8 cellular contexts compared by ENCODE assay signal in genomic region chr5:69265931-69266330, GRCh38. TPM values are rescaled to one million over a fixed set of nuclear protein-coding genes. Genes with fewer than 3 reads are reported as not detected.
DNase-seq lines count a peak whose midpoint lies in the region; ATAC-seq and TF ChIP-seq lines count a peak whose summit lies in the region.

No MANE protein-coding gene starts in this region.

- WGBS in psoas muscle, 3 donors = 79 to 82% (median 79%) methylated on average over 11 of the region's 11 CpGs

- no peak overlapping the region for H3K27ac ChIP-seq in psoas muscle

- no peaks in the 10 kb centered on the region for H3K27me3 ChIP-seq in psoas muscle (ENCODE audit: insufficient read depth in 3 of 3, low read length in 2 of 3)

- intact Hi-C loops in psoas muscle (cut with DNase I) = no loop called here

- no peak overlapping the region for H3K4me3 ChIP-seq in LNCaP clone FGC (ENCODE audit: low read depth, low read length)
- no peak overlapping the region for H3K4me3 ChIP-seq in choroid plexus epithelial cell (ENCODE audit: low read depth, low read length)
- no peak overlapping the region for H3K4me3 ChIP-seq in psoas muscle

- H3K4me1 ChIP-seq in psoas muscle = no peaks in the 10 kb centered on the region

- ATAC-seq in psoas muscle (no peak), GM19023 (IDR thresholded peaks at IDR 0.05; ENCODE audit: unreplicated experiment) (no peak)

- no peaks in the 10 kb centered on the region for H3K9me3 ChIP-seq in psoas muscle

- peaks cover 4 to 90% of the 10 kb centered on the region in 2 donors for H3K36me3 ChIP-seq in psoas muscle (ENCODE audit: insufficient read depth in 1 of 2, low read depth in 1 of 2)

- DNase-seq in activated CD4-positive, alpha-beta T cell treated with anti-CD3 and anti-CD28 coated beads, Interleukin-2, amount 50 U/mL, for 48 hours = peak; percentile 3 to 14
- no peak for DNase-seq in activated CD4-positive, alpha-beta T cell treated with anti-CD3 and anti-CD28 coated beads for 1 hour
- DNase-seq in LNCaP clone FGC (ENCODE audit: low read depth) = no peak
- DNase-seq in choroid plexus epithelial cell (ENCODE audit: low read depth) = peak; percentile 18
- DNase-seq in psoas muscle = no peak
- DNase-seq in ureter (ENCODE audit: low spot score) = no peak
- DNase-seq in Ammon's horn (ENCODE audit: low spot score) = no peak

- TF ChIP-seq CTCF in LNCaP clone FGC (IDR thresholded peaks at IDR 0.05; ENCODE audit: control insufficient read depth, extremely low read depth, insufficient read depth) (peak; percentile 22; the same call in 1 of the 2 replicates), choroid plexus epithelial cell (conservative IDR thresholded peaks at IDR 0.05; ENCODE audit: low read depth, low read length) (peak; percentile 48), psoas muscle (IDR thresholded peaks at IDR 0.05) (peak; percentile 5)

RNA-seq across cellular contexts. Expression of gene CDK7, which starts 31.2 kb away (rescaled TPM):
- total RNA-seq in psoas muscle (10 to 100 TPM; 19.0 to 33.4 (median 29.4) TPM), ureter (16.2 TPM)
- 10 to 100 TPM; 35.6 to 66.9 (median 52.1) TPM for polyA plus RNA-seq in psoas muscle

Comparison
In these comparisons a context has a peak if more than half of its experiments do, and no peak if none do; other contexts are left out.
1. DNase-seq: peak in activated CD4-positive, alpha-beta T cell treated with anti-CD3 and anti-CD28 coated beads, Interleukin-2, amount 50 U/mL, for 48 hours (2 of 2) and choroid plexus epithelial cell (single experiment); none in activated CD4-positive, alpha-beta T cell treated with anti-CD3 and anti-CD28 coated beads for 1 hour (single experiment), LNCaP clone FGC (single experiment), psoas muscle (0 of 2), ureter (single experiment) and Ammon's horn (single experiment).
2. Peak in every context shown above with its lines, with median percentiles within 50 percentile points of each other: CTCF ChIP-seq.